In the genomic region with DNA sequence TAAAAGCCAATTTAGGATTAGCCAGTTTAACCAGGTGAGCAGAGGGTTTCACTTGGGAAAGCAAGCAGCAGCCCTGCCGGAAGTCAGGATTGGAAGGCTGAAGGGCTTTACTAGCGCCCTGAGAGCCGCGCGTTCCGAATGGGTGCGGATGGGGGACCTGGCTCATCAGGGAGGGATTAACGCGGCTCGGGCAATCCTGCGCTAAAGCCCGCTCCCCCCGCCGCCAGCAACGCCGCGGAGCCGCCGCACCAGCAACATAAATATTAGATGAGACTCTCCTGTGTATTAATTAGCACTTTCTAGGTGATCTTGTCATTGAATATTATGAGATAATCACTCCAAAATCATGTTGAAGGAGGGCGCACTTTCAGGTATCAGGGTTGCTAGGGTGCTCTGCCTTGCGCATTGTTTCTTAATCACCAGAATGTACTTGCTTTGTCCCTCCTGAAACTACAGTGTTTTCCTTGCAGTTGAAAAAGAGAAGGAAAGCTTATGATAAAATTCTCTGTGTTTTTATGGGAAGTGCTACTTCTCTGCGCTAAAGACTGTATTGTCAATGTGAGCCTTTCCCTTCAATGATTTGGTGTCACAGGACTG, we compare ENCODE assay signal across 1 cellular context.
A peak's percentile ranks its signal among the peaks of the same experiment; 100 is the strongest.
TF ChIP-seq lines count a peak whose summit lies in the region.

No MANE protein-coding gene starts in this region.

TF ChIP-seq in WTC11, 78 proteins besides CTCF, POLR2A, EP300 and RAD21:
- TF ChIP-seq AFF4 (CRISPR knock-in tag; IDR thresholded peaks at IDR 0.05; ENCODE audit: borderline replicate concordance) (no peak), ZNF396 (CRISPR knock-in tag; IDR thresholded peaks at IDR 0.05; ENCODE audit: borderline replicate concordance) (no peak), NFATC4 (CRISPR knock-in tag; IDR thresholded peaks at IDR 0.05) (no peak), MAX (CRISPR knock-in tag; IDR thresholded peaks at IDR 0.05) (0 out of 2 replicates have a peak, but pooled peaks have one; percentile 27)
